10 cellular contexts compared by ENCODE assay signal in the genomic region with DNA sequence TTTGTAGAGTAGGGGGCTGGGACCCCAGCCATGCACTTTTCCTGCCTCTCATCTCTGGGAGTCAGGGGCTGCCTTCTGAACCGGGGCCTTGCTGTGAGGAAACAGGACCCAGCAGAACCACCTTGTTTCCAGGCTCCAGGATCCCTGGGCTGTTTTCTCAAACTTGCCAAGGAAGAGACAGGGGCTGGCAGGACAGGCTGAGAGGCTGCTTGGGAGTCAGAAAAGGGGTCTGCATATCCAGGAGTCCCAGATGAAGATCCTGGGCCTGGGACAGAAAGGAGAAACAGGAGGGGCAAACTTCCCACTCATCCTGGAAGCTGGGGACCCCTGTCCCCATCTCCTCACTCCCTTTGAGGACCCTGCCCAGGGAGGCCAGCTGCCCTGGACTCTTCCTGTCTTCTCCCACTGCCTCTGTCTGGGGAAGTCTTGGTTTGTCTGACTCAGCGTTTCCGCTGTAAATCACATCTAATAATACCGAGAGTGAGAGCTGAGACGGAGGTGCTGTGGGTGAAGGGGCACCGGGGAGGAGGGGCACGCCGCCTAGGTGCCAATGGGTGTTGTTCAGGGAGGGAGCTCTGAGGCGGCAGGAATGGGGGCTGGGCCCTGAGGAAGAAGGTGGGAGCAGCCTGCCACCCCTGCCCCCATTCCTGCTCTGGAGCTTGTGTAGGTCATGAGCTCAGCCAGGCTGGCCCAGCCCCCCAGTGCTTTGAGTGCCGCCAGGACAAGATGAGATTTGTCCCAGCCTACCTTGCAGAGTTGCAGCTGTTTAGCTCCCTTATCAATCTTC. TPM values are rescaled to one million over a fixed set of nuclear protein-coding genes. Genes with fewer than 3 reads are reported as not detected.
DNase-seq lines count a peak whose midpoint lies in the region; ATAC-seq, FAIRE-seq and TF ChIP-seq lines count a peak whose summit lies in the region.
"Had no signal": no experiment of that assay in that cellular context is flagged by ENCODE, and none has a peak within 500 bp of the region (broad histone marks: within the 10 kb centered on the region; RNA-seq: fewer than 3 reads in every experiment).

No MANE protein-coding gene starts in this region.

- H3K79me2 ChIP-seq in HepG2 (ENCODE audit: insufficient read depth, low read length): no peaks in the 10 kb centered on the region

- TF ChIP-seq RAD21 in HepG2 (CRISPR knock-in tag; IDR thresholded peaks at IDR 0.05): no peak

- TF ChIP-seq EP300 in HepG2 (IDR thresholded peaks at IDR 0.05; ENCODE audit: low read depth in 2 of 2, low read length in 2 of 2): no peak
- TF ChIP-seq EP300 in HepG2 (CRISPR knock-in tag; IDR thresholded peaks at IDR 0.05; ENCODE audit: borderline replicate concordance): no peak

- peaks cover 57% of the 10 kb centered on the region for H3K4me1 Mint-ChIP-seq in stimulated activated effector memory CD8-positive, alpha-beta T cell treated with anti-CD3 and anti-CD28 coated beads, Interleukin-12 subunit alpha, Interleukin-12 subunit beta, amount 100 ng/mL, for 72 hours

- H4K20me1 ChIP-seq in HepG2 (ENCODE audit: insufficient read depth, low read length): no peaks in the 10 kb centered on the region

- POLR2A ChIA-PET in HepG2 (lab: Yijun Ruan, JAX): interaction anchor here (0.9 kb wide), 1 partner anchor 18 kb away, joined by 3 read pairs; no protein-coding TSS in a partner anchor

- peak overlapping the region; percentile 64 for H3K4me3 Mint-ChIP-seq in stimulated activated effector memory CD8-positive, alpha-beta T cell treated with anti-CD3 and anti-CD28 coated beads, Interleukin-12 subunit alpha, Interleukin-12 subunit beta, amount 100 ng/mL, for 72 hours

- intact Hi-C loops in HepG2 (cut with micrococcal nuclease; ENCODE audit: unreplicated experiment): no loop called here

- FAIRE-seq in GM18507 (lab: Jason Lieb, UNC): peak; percentile 95
- no peak for FAIRE-seq in HepG2 (lab: Jason Lieb, UNC)

- TF ChIP-seq CTCF in HepG2 (CRISPR knock-in tag; IDR thresholded peaks at IDR 0.05): no peak

- peak overlapping the region; percentile 91 for H3K27ac Mint-ChIP-seq in stimulated activated effector memory CD8-positive, alpha-beta T cell treated with anti-CD3 and anti-CD28 coated beads, Interleukin-12 subunit alpha, Interleukin-12 subunit beta, amount 100 ng/mL, for 72 hours

- no TSS peak for BruUV-seq in HepG2 (replicated peaks; lab: Mats Ljungman, UMichigan)

- peak overlapping the region; percentile 40 for H3K4me3 ChIP-seq in SJCRH30
- no peak overlapping the region for H3K4me3 ChIP-seq in HepG2 (replicated peaks in 1 of 3; ENCODE audit: insufficient read depth in 1 of 3, low read depth in 2 of 3, low read length in 3 of 3)

- TF ChIP-seq POLR2A in HepG2 (IDR thresholded peaks at IDR 0.05; ENCODE audit: insufficient read depth in 1 of 2, low read depth in 2 of 2, low read length in 2 of 2): no peak

- no peak overlapping the region for H3K4me2 ChIP-seq in HepG2 (ENCODE audit: low read depth, low read length)

- H3K9me3 ChIP-seq in SJCRH30 (replicated peaks) (no peaks in the 10 kb centered on the region), HepG2 (ENCODE audit: low read length) (no peaks in the 10 kb centered on the region)

- ATAC-seq in HG02798 (IDR thresholded peaks at IDR 0.05; ENCODE audit: poor library complexity, unreplicated experiment): peak; percentile 41
- peak; percentile 9; the same call in 1 of the 3 replicates for ATAC-seq in HepG2
- peak; percentile 76 for ATAC-seq in stimulated activated effector memory CD8-positive, alpha-beta T cell treated with anti-CD3 and anti-CD28 coated beads, Interleukin-12 subunit alpha, Interleukin-12 subunit beta, amount 100 ng/mL, for 72 hours
- no peak for ATAC-seq in HG02623 (IDR thresholded peaks at IDR 0.05; ENCODE audit: unreplicated experiment)
- ATAC-seq in GM21515 (IDR thresholded peaks at IDR 0.05; ENCODE audit: unreplicated experiment): no peak

- no peak overlapping the region for H2AFZ ChIP-seq in HepG2 (ENCODE audit: low read length)

- H3K4me1 ChIP-seq in SJCRH30: peaks cover 45% of the 10 kb centered on the region
- peaks cover 25% of the 10 kb centered on the region for H3K4me1 ChIP-seq in HepG2 (ENCODE audit: insufficient read depth, low read length)

- no peak for DNase-seq in GM18507 (ENCODE audit: extremely low spot score, insufficient read length, low read depth)
- peak; percentile 74 to 75 for DNase-seq in SJCRH30
- peak; percentile 70 for DNase-seq in amniotic epithelial cell (ENCODE audit: low read depth)
- no peak for DNase-seq in HepG2 (ENCODE audit: low spot score)
- peak; percentile 59 to 87 for DNase-seq in stimulated activated effector memory CD8-positive, alpha-beta T cell treated with anti-CD3 and anti-CD28 coated beads, Interleukin-12 subunit alpha, Interleukin-12 subunit beta, amount 100 ng/mL, for 72 hours (ENCODE audit: low spot score in 2 of 2)

- H3K27me3 ChIP-seq in SJCRH30: no peaks in the 10 kb centered on the region
- H3K27me3 ChIP-seq in HepG2 (ENCODE audit: control insufficient read depth in 1 of 2, insufficient read depth in 2 of 2, low read length in 2 of 2): 0 out of 5 replicates have a peak, but pooled peaks cover 0 to 3% of the 10 kb centered on the region in 2 experiments

- H3K36me3 Mint-ChIP-seq in stimulated activated effector memory CD8-positive, alpha-beta T cell treated with anti-CD3 and anti-CD28 coated beads, Interleukin-12 subunit alpha, Interleukin-12 subunit beta, amount 100 ng/mL, for 72 hours: peaks cover 35% of the 10 kb centered on the region

- peak overlapping the region; percentile 55 for H3K27ac ChIP-seq in SJCRH30
- no peak overlapping the region for H3K27ac ChIP-seq in HepG2 (ENCODE audit: extremely low read length, insufficient read depth, low read length)

- H3K9me3 Mint-ChIP-seq in stimulated activated effector memory CD8-positive, alpha-beta T cell treated with anti-CD3 and anti-CD28 coated beads, Interleukin-12 subunit alpha, Interleukin-12 subunit beta, amount 100 ng/mL, for 72 hours: no peaks in the 10 kb centered on the region

- in situ Hi-C loops in HepG2 (cut with HindIII; ENCODE audit: extremely low pct_ligation_motif_present, low pct_unique_long_range_greater_than_20kb): loop anchor here (10.0 kb wide), 1 partner anchor 555 kb away; no protein-coding TSS in a partner anchor

- CTCF ChIA-PET in HepG2 (lab: Yijun Ruan, JAX; ENCODE audit: low intra/inter-chr PET ratio, low total read pairs): no interaction called here

- no peak overlapping the region for H3K9ac ChIP-seq in HepG2 (ENCODE audit: insufficient read depth, low read depth, low read length)

- 81% methylated on average over 8 of the region's 10 CpGs for WGBS in HepG2 (ENCODE audit: low lambda C conversion rate)

- peaks cover 13% of the 10 kb centered on the region for H3K36me3 ChIP-seq in SJCRH30
- peaks cover 7 to 12% of the 10 kb centered on the region in 2 experiments; a peak in 4 of 5 replicates for H3K36me3 ChIP-seq in HepG2 (replicated peaks in 1 of 2; ENCODE audit: control insufficient read depth in 1 of 2, insufficient read depth in 2 of 2, low read length in 2 of 2)

RNA-seq across cellular contexts. Expression of a gene that starts 16.7 kb away (rescaled TPM):
- total RNA-seq in SJCRH30 (2014; rRNA removed; shearing (Covaris generic)): 1.6 and 1.7 TPM in 2 replicates
- total RNA-seq in HepG2 (2016; rRNA removed; fragmentation: Illumina TruSeq; extraction: Trizol): not detected in 2 replicates
- total RNA-seq in HepG2 (2016; cell fraction: cytosol; rRNA removed; fragmentation: Illumina TruSeq; extraction: Trizol; ENCODE audit: low read depth): not detected in 2 replicates
- total RNA-seq in HepG2 (2016; cell fraction: insoluble cytoplasmic fraction; rRNA removed; fragmentation: Illumina TruSeq; extraction: Trizol): not detected in 2 replicates
- total RNA-seq in HepG2 (2016; cell fraction: membrane; rRNA removed; fragmentation: Illumina TruSeq; extraction: Trizol): not detected in 2 replicates
- total RNA-seq in HepG2 (2016; cell fraction: nucleus; rRNA removed; fragmentation: Illumina TruSeq; extraction: Trizol): not detected in 2 replicates
- polyA plus RNA-seq in HepG2 (2011; rRNA removed): not detected in 2 replicates
- not detected in 2 replicates for polyA plus RNA-seq in HepG2 (2011; cell fraction: cytosol; rRNA removed)
- not detected in 2 replicates for polyA plus RNA-seq in HepG2 (2011; cell fraction: nucleus; rRNA removed)
- not detected in 2 replicates for polyA plus RNA-seq in HepG2 (2012)
- not detected in 2 replicates for polyA plus RNA-seq in HepG2 (2016; cell fraction: cytosol; fragmentation: Illumina TruSeq; extraction: Trizol; ENCODE audit: low read depth)
- not detected in 2 replicates for polyA plus RNA-seq in HepG2 (2016; cell fraction: insoluble cytoplasmic fraction; fragmentation: Illumina TruSeq; extraction: Trizol; ENCODE audit: low read depth)
- not detected in 2 replicates for polyA plus RNA-seq in HepG2 (2016; cell fraction: membrane; fragmentation: Illumina TruSeq; extraction: Trizol; ENCODE audit: low read depth)
- polyA plus RNA-seq in HepG2 (2016; cell fraction: nucleus; fragmentation: Illumina TruSeq; extraction: Trizol; ENCODE audit: insufficient read depth, low read depth): not detected in 2 replicates
- polyA minus RNA-seq in HepG2 (2011; rRNA and poly(A)+ RNA removed; ENCODE audit: low replicate concordance): 0.07 TPM in 1 of 2 replicates, not detected in the other
- not detected in 2 replicates for polyA minus RNA-seq in HepG2 (2011; cell fraction: cytosol; rRNA and poly(A)+ RNA removed)
- not detected in 2 replicates for polyA minus RNA-seq in HepG2 (2011; cell fraction: nucleus; rRNA and poly(A)+ RNA removed)
- total RNA-seq: subcutaneous adipose tissue; T-helper 2 cell treated with Interferon-gamma antibody and Interleukin-4, amounts not matched to agents 100 ng/mL and 5 ng/mL, for 36 hours had no signal

RNA-seq across cellular contexts. Expression of a gene that starts 17.4 kb away (rescaled TPM):
- 125 and 128 TPM in 2 replicates for total RNA-seq in SJCRH30 (2014; rRNA removed; shearing (Covaris generic))
- 44.8 and 71.4 TPM in 2 replicates for total RNA-seq in HepG2 (2016; rRNA removed; fragmentation: Illumina TruSeq; extraction: Trizol)
- total RNA-seq in HepG2 (2016; cell fraction: cytosol; rRNA removed; fragmentation: Illumina TruSeq; extraction: Trizol; ENCODE audit: low read depth): 8.4 and 10.8 TPM in 2 replicates
- 43.6 and 60.8 TPM in 2 replicates for total RNA-seq in HepG2 (2016; cell fraction: insoluble cytoplasmic fraction; rRNA removed; fragmentation: Illumina TruSeq; extraction: Trizol)
- 16.8 and 19.4 TPM in 2 replicates for total RNA-seq in HepG2 (2016; cell fraction: membrane; rRNA removed; fragmentation: Illumina TruSeq; extraction: Trizol)
- total RNA-seq in HepG2 (2016; cell fraction: nucleus; rRNA removed; fragmentation: Illumina TruSeq; extraction: Trizol): 20.6 and 23.0 TPM in 2 replicates
- 11.8 and 13.5 TPM in 2 replicates for polyA plus RNA-seq in HepG2 (2011; rRNA removed)
- 7.8 and 10.7 TPM in 2 replicates for polyA plus RNA-seq in HepG2 (2011; cell fraction: cytosol; rRNA removed)
- polyA plus RNA-seq in HepG2 (2011; cell fraction: nucleus; rRNA removed): 4.5 and 5.5 TPM in 2 replicates
- polyA plus RNA-seq in HepG2 (2012): 16.1 and 22.2 TPM in 2 replicates
- 8.5 and 9.1 TPM in 2 replicates for polyA plus RNA-seq in HepG2 (2016; cell fraction: cytosol; fragmentation: Illumina TruSeq; extraction: Trizol; ENCODE audit: low read depth)
- 71.4 and 74.3 TPM in 2 replicates for polyA plus RNA-seq in HepG2 (2016; cell fraction: insoluble cytoplasmic fraction; fragmentation: Illumina TruSeq; extraction: Trizol; ENCODE audit: low read depth)
- 11.7 and 13.3 TPM in 2 replicates for polyA plus RNA-seq in HepG2 (2016; cell fraction: membrane; fragmentation: Illumina TruSeq; extraction: Trizol; ENCODE audit: low read depth)
- 35.4 and 38.1 TPM in 2 replicates for polyA plus RNA-seq in HepG2 (2016; cell fraction: nucleus; fragmentation: Illumina TruSeq; extraction: Trizol; ENCODE audit: insufficient read depth, low read depth)
- 5.8 and 16.2 TPM in 2 replicates for polyA minus RNA-seq in HepG2 (2011; rRNA and poly(A)+ RNA removed; ENCODE audit: low replicate concordance)
- 6.4 and 11.6 TPM in 2 replicates for polyA minus RNA-seq in HepG2 (2011; cell fraction: cytosol; rRNA and poly(A)+ RNA removed)
- polyA minus RNA-seq in HepG2 (2011; cell fraction: nucleus; rRNA and poly(A)+ RNA removed): 18.2 and 19.0 TPM in 2 replicates

RNA-seq across cellular contexts. Expression of a gene that starts 24.6 kb away (rescaled TPM):
- 17.6 and 20.6 TPM in 2 replicates for total RNA-seq in SJCRH30 (2014; rRNA removed; shearing (Covaris generic))
- total RNA-seq in HepG2 (2016; rRNA removed; fragmentation: Illumina TruSeq; extraction: Trizol): 2.8 TPM in 2 replicates
- 2.3 and 2.5 TPM in 2 replicates for total RNA-seq in HepG2 (2016; cell fraction: cytosol; rRNA removed; fragmentation: Illumina TruSeq; extraction: Trizol; ENCODE audit: low read depth)
- total RNA-seq in HepG2 (2016; cell fraction: insoluble cytoplasmic fraction; rRNA removed; fragmentation: Illumina TruSeq; extraction: Trizol): 1.7 and 3.4 TPM in 2 replicates
- total RNA-seq in HepG2 (2016; cell fraction: membrane; rRNA removed; fragmentation: Illumina TruSeq; extraction: Trizol): 3.3 and 3.5 TPM in 2 replicates
- 3.1 and 4.0 TPM in 2 replicates for total RNA-seq in HepG2 (2016; cell fraction: nucleus; rRNA removed; fragmentation: Illumina TruSeq; extraction: Trizol)
- 6.6 and 8.6 TPM in 2 replicates for polyA plus RNA-seq in HepG2 (2011; rRNA removed)
- polyA plus RNA-seq in HepG2 (2011; cell fraction: cytosol; rRNA removed): 5.2 and 5.5 TPM in 2 replicates
- 31.9 and 32.9 TPM in 2 replicates for polyA plus RNA-seq in HepG2 (2011; cell fraction: nucleus; rRNA removed)
- polyA plus RNA-seq in HepG2 (2012): 11.9 and 15.1 TPM in 2 replicates
- polyA plus RNA-seq in HepG2 (2016; cell fraction: cytosol; fragmentation: Illumina TruSeq; extraction: Trizol; ENCODE audit: low read depth): 5.5 and 6.1 TPM in 2 replicates
- 4.6 and 6.9 TPM in 2 replicates for polyA plus RNA-seq in HepG2 (2016; cell fraction: insoluble cytoplasmic fraction; fragmentation: Illumina TruSeq; extraction: Trizol; ENCODE audit: low read depth)
- polyA plus RNA-seq in HepG2 (2016; cell fraction: membrane; fragmentation: Illumina TruSeq; extraction: Trizol; ENCODE audit: low read depth): 7.6 and 10.1 TPM in 2 replicates
- polyA plus RNA-seq in HepG2 (2016; cell fraction: nucleus; fragmentation: Illumina TruSeq; extraction: Trizol; ENCODE audit: insufficient read depth, low read depth): 7.2 and 9.0 TPM in 2 replicates
- 23.2 and 31.5 TPM in 2 replicates for polyA minus RNA-seq in HepG2 (2011; rRNA and poly(A)+ RNA removed; ENCODE audit: low replicate concordance)
- polyA minus RNA-seq in HepG2 (2011; cell fraction: cytosol; rRNA and poly(A)+ RNA removed): 8.4 and 8.7 TPM in 2 replicates
- 15.3 and 23.5 TPM in 2 replicates for polyA minus RNA-seq in HepG2 (2011; cell fraction: nucleus; rRNA and poly(A)+ RNA removed)

RNA-seq across cellular contexts. Expression of a gene that starts 40.1 kb away (rescaled TPM):
- total RNA-seq in SJCRH30 (2014; rRNA removed; shearing (Covaris generic)): 187 and 190 TPM in 2 replicates
- 122 and 189 TPM in 2 replicates for total RNA-seq in HepG2 (2016; rRNA removed; fragmentation: Illumina TruSeq; extraction: Trizol)
- total RNA-seq in HepG2 (2016; cell fraction: cytosol; rRNA removed; fragmentation: Illumina TruSeq; extraction: Trizol; ENCODE audit: low read depth): 18.5 and 25.3 TPM in 2 replicates
- 132 and 186 TPM in 2 replicates for total RNA-seq in HepG2 (2016; cell fraction: insoluble cytoplasmic fraction; rRNA removed; fragmentation: Illumina TruSeq; extraction: Trizol)
- total RNA-seq in HepG2 (2016; cell fraction: membrane; rRNA removed; fragmentation: Illumina TruSeq; extraction: Trizol): 29.8 and 36.9 TPM in 2 replicates
- total RNA-seq in HepG2 (2016; cell fraction: nucleus; rRNA removed; fragmentation: Illumina TruSeq; extraction: Trizol): 74.7 and 82.3 TPM in 2 replicates
- polyA plus RNA-seq in HepG2 (2011; rRNA removed): 24.1 and 31.6 TPM in 2 replicates
- polyA plus RNA-seq in HepG2 (2011; cell fraction: cytosol; rRNA removed): 16.2 and 22.5 TPM in 2 replicates
- polyA plus RNA-seq in HepG2 (2011; cell fraction: nucleus; rRNA removed): 24.3 and 33.1 TPM in 2 replicates
- polyA plus RNA-seq in HepG2 (2012): 47.3 and 68.3 TPM in 2 replicates
- 8.8 and 10.6 TPM in 2 replicates for polyA plus RNA-seq in HepG2 (2016; cell fraction: cytosol; fragmentation: Illumina TruSeq; extraction: Trizol; ENCODE audit: low read depth)
- polyA plus RNA-seq in HepG2 (2016; cell fraction: insoluble cytoplasmic fraction; fragmentation: Illumina TruSeq; extraction: Trizol; ENCODE audit: low read depth): 124 and 134 TPM in 2 replicates
- polyA plus RNA-seq in HepG2 (2016; cell fraction: membrane; fragmentation: Illumina TruSeq; extraction: Trizol; ENCODE audit: low read depth): 11.0 and 11.3 TPM in 2 replicates
- 54.3 and 57.2 TPM in 2 replicates for polyA plus RNA-seq in HepG2 (2016; cell fraction: nucleus; fragmentation: Illumina TruSeq; extraction: Trizol; ENCODE audit: insufficient read depth, low read depth)
- 13.7 and 41.0 TPM in 2 replicates for polyA minus RNA-seq in HepG2 (2011; rRNA and poly(A)+ RNA removed; ENCODE audit: low replicate concordance)
- 34.7 and 37.0 TPM in 2 replicates for polyA minus RNA-seq in HepG2 (2011; cell fraction: cytosol; rRNA and poly(A)+ RNA removed)
- 42.7 and 58.1 TPM in 2 replicates for polyA minus RNA-seq in HepG2 (2011; cell fraction: nucleus; rRNA and poly(A)+ RNA removed)

Comparison
In these comparisons a context has a peak if more than half of its experiments do, and no peak if none do; other contexts are left out.
1. DNase-seq: peak in SJCRH30 (2 of 2), amniotic epithelial cell (single experiment) and stimulated activated effector memory CD8-positive, alpha-beta T cell treated with anti-CD3 and anti-CD28 coated beads, Interleukin-12 subunit alpha, Interleukin-12 subunit beta, amount 100 ng/mL, for 72 hours (2 of 2); none in GM18507 (single experiment) and HepG2 (single experiment).
2. ATAC-seq: peak in HG02798 (single experiment), HepG2 (single experiment) and stimulated activated effector memory CD8-positive, alpha-beta T cell treated with anti-CD3 and anti-CD28 coated beads, Interleukin-12 subunit alpha, Interleukin-12 subunit beta, amount 100 ng/mL, for 72 hours (single experiment); none in HG02623 (single experiment) and GM21515 (single experiment).